27 cellular contexts compared by ENCODE assay signal in the genomic region with DNA sequence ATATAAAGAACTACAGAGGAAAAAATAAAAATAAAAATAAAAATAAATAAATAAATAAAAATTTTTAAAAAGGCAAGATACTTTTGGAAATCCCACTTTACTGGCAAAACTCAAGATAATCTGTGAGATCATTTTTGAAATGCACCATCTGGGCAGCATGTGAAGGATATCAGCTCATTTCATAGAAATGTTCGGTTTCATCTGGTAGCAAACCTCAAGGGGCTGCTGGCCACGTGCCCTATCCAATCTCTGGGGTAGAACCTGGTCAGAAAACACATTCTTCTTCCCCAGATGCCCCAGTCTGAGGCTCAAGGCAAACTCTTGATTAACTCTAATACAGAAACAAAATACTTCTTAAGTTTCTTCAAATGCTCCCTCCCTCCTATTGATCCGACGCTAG.
DNase-seq lines count a peak whose midpoint lies in the region; ATAC-seq and TF ChIP-seq lines count a peak whose summit lies in the region.
"Had no signal": no experiment of that assay in that cellular context is flagged by ENCODE, and none has a peak within 500 bp of the region (broad histone marks: within the 10 kb centered on the region; RNA-seq: fewer than 3 reads in every experiment).

No MANE protein-coding gene starts in this region.

- intact Hi-C loops in Right ventricle myocardium superior (cut with DNase I): loop anchor here (10.0 kb wide), 1 partner anchor 106 kb away; no protein-coding TSS in a partner anchor
- intact Hi-C loops in left cardiac atrium (cut with DNase I): no loop called here

- H3K27ac ChIP-seq in thymus (ENCODE audit: low read depth): peak overlapping the region; percentile 88
- H3K27ac ChIP-seq: skin epidermis, WERI-Rb-1 had no signal

- no peak overlapping the region for H3K4me3 Mint-ChIP-seq in T-helper 17 cell
- H3K4me3 Mint-ChIP-seq: activated CD4-positive, alpha-beta T cell treated with anti-CD3 and anti-CD28 coated beads, Interleukin-2, amount 10 ng/mL, durations not matched to agents 24 days and 14 days; CD4-positive, alpha-beta T cell; central memory CD8-positive, alpha-beta T cell; memory B cell; stimulated activated naive CD8-positive, alpha-beta T cell treated with anti-CD3 and anti-CD28 coated beads, Interleukin-15, amount 100 ng/mL, for 72 hours; T-helper 2 cell treated with Interferon-gamma antibody and Interleukin-4, amounts not matched to agents 5 μg/mL and 100 μg/mL, for 36 hours had no signal

- ATAC-seq in Right ventricle myocardium superior (ENCODE audit: poor library complexity) (no peak), left cardiac atrium (no peak), T-helper 17 cell (no peak)
- ATAC-seq: naive thymus-derived CD4-positive, alpha-beta T cell; stimulated activated naive CD8-positive, alpha-beta T cell treated with anti-CD3 and anti-CD28 coated beads, Interleukin-15, amount 100 ng/mL, for 72 hours had no signal

- H3K4me3 ChIP-seq in foreskin fibroblast (ENCODE audit: low read depth in 1 of 2, low read length in 2 of 2): no peak overlapping the region
- no peak overlapping the region for H3K4me3 ChIP-seq in thymus (ENCODE audit: low read length)
- H3K4me3 ChIP-seq: dorsolateral prefrontal cortex, heart right ventricle, skin epidermis had no signal

- no peaks in the 10 kb centered on the region for H3K36me3 ChIP-seq in thymus (ENCODE audit: control insufficient read depth, insufficient read depth)
- H3K36me3 ChIP-seq: heart right ventricle, WERI-Rb-1 had no signal

- peaks cover 17% of the 10 kb centered on the region for H3K4me1 ChIP-seq in thymus (ENCODE audit: control insufficient read depth, insufficient read depth, low read length)

- peak overlapping the region; percentile 82 for H3K27ac Mint-ChIP-seq in T-helper 17 cell
- H3K27ac Mint-ChIP-seq: activated CD4-positive, alpha-beta T cell treated with anti-CD3 and anti-CD28 coated beads, Interleukin-2, amount 10 ng/mL, durations not matched to agents 24 days and 14 days; CD4-positive, alpha-beta T cell; memory B cell; stimulated activated naive CD8-positive, alpha-beta T cell treated with anti-CD3 and anti-CD28 coated beads, Interleukin-15, amount 100 ng/mL, for 72 hours; T-helper 2 cell treated with Interferon-gamma antibody and Interleukin-4, amounts not matched to agents 5 μg/mL and 100 μg/mL, for 36 hours had no signal

- H3K9me3 ChIP-seq in T-helper 17 cell (ENCODE audit: control insufficient read depth, low read length, poor library complexity, severe bottlenecking) (no peaks in the 10 kb centered on the region), thymus (ENCODE audit: control insufficient read depth) (no peaks in the 10 kb centered on the region)
- H3K9me3 ChIP-seq: heart right ventricle had no signal

- peaks cover 23% of the 10 kb centered on the region for H3K4me1 Mint-ChIP-seq in T-helper 17 cell
- H3K4me1 Mint-ChIP-seq: memory B cell had no signal

- WGBS in thymus: 88% methylated on average over 4 of the region's 4 CpGs

- peaks cover 10% of the 10 kb centered on the region for H3K27me3 Mint-ChIP-seq in T-helper 17 cell
- H3K27me3 Mint-ChIP-seq: CD4-positive, alpha-beta T cell; central memory CD8-positive, alpha-beta T cell; naive thymus-derived CD4-positive, alpha-beta T cell; stimulated activated naive CD8-positive, alpha-beta T cell treated with anti-CD3 and anti-CD28 coated beads, Interleukin-15, amount 100 ng/mL, for 72 hours had no signal

- no peaks in the 10 kb centered on the region for H3K36me3 Mint-ChIP-seq in T-helper 17 cell (ENCODE audit: low read depth)
- H3K36me3 Mint-ChIP-seq: memory B cell had no signal

- no peak for TF ChIP-seq CTCF in foreskin fibroblast (IDR thresholded peaks at IDR 0.05; ENCODE audit: low read depth, low read length)

- DNase-seq in Right ventricle myocardium superior (peak; percentile 57), left cardiac atrium (no peak), T-helper 17 cell (no peak), foreskin fibroblast (peak; percentile 50 to 76), SKM-1 (lab: John Stamatoyannopoulos, UW; ENCODE audit: unreplicated experiment) (no peak), NCI-H774 (lab: John Stamatoyannopoulos, UW) (no peak), NCI-H187 (lab: John Stamatoyannopoulos, UW) (no peak)
- DNase-seq: activated CD4-positive, alpha-beta T cell treated with anti-CD3 and anti-CD28 coated beads, Interleukin-2, amount 10 ng/mL, durations not matched to agents 24 days and 14 days; activated gamma-delta T cell treated with Interleukin-2 at 50 U/mL for 16 hours; activated T-cell treated with anti-CD3 and anti-CD28 coated beads, Interleukin-2, amount 50 U/mL, for 1 hour; AML-193; CD4-positive, alpha-beta T cell; dorsolateral prefrontal cortex; H7; heart right ventricle; kidney glomerular epithelial cell; naive thymus-derived CD4-positive, alpha-beta T cell; NCI-H2081 treated with DMSO at 0.1 percent for 48 hours; NCI-H748 treated with DMSO at 0.1 percent for 48 hours; stimulated activated naive CD8-positive, alpha-beta T cell treated with anti-CD3 and anti-CD28 coated beads, Interleukin-15, amount 100 ng/mL, for 72 hours; trophoblast cell; WERI-Rb-1 had no signal

- H3K27me3 ChIP-seq in thymus (ENCODE audit: control insufficient read depth, insufficient read depth): no peaks in the 10 kb centered on the region
- H3K27me3 ChIP-seq: dorsolateral prefrontal cortex, heart right ventricle had no signal

Comparison
In these comparisons a context has a peak if more than half of its experiments do, and no peak if none do; other contexts are left out.
1. DNase-seq: peak in Right ventricle myocardium superior (single experiment) and foreskin fibroblast (2 of 2); none in left cardiac atrium (single experiment), T-helper 17 cell (0 of 3), SKM-1 (single experiment), NCI-H774 (single experiment) and NCI-H187 (0 of 2).